Comparison of ENCODE assay signal across 8 cellular contexts in genomic region chr6:130018830-130019795, GRCh38. TPM values are rescaled to one million over a fixed set of nuclear protein-coding genes. Genes with fewer than 3 reads are reported as not detected.
DNase-seq lines count a peak whose midpoint lies in the region; ATAC-seq and TF ChIP-seq lines count a peak whose summit lies in the region.

No MANE protein-coding gene starts in this region.

- H3K36me3 ChIP-seq in Loucy (ENCODE audit: insufficient read depth, low read length) (no peaks in the 10 kb centered on the region), liver (ENCODE audit: control insufficient read depth in 4 of 4, insufficient read depth in 3 of 4, low read depth in 1 of 4, low read length in 3 of 4) (no peaks in the 10 kb centered on the region)

- peak overlapping the region; percentile 99 for H3K4me3 Mint-ChIP-seq in dendritic cell treated with granulocyte-macrophage colony-stimulating factor and Interleukin-4, amounts not matched to agents 40 ng/mL and 50 ng/mL, for 4 days

- H3K9me2 ChIP-seq in Loucy (replicated peaks; ENCODE audit: low read depth, low read length) = no peaks in the 10 kb centered on the region

- intact Hi-C loops in dendritic cell treated with granulocyte-macrophage colony-stimulating factor and Interleukin-4, amounts not matched to agents 40 ng/mL and 50 ng/mL, for 4 days (cut with micrococcal nuclease) = loop anchor here (5.0 to 10.0 kb wide), 2 partner anchors 82 to 254 kb away; no protein-coding TSS in a partner anchor

- ATAC-seq in GM21529 (IDR thresholded peaks at IDR 0.05; ENCODE audit: unreplicated experiment) = peak; percentile 35

- peak overlapping the region; percentile 88 for H2AFZ ChIP-seq in Loucy (ENCODE audit: low read length)

- no peaks in the 10 kb centered on the region for H3K9me3 ChIP-seq in Loucy (ENCODE audit: insufficient read depth, low read depth, low read length)
- no peaks in the 10 kb centered on the region for H3K9me3 ChIP-seq in liver (ENCODE audit: control insufficient read depth in 4 of 4, low read length in 3 of 4)

- H3K9me3 Mint-ChIP-seq in dendritic cell treated with granulocyte-macrophage colony-stimulating factor and Interleukin-4, amounts not matched to agents 40 ng/mL and 50 ng/mL, for 4 days = no peaks in the 10 kb centered on the region

- no peak for TF ChIP-seq CTCF in Loucy (conservative IDR thresholded peaks at IDR 0.05; ENCODE audit: low read length)
- no peak for TF ChIP-seq CTCF in liver (IDR thresholded peaks at IDR 0.05; ENCODE audit: low read depth, low read length, missing input control)

- DNase-seq in DMS53 (lab: John Stamatoyannopoulos, UW) = peak; percentile 74
- DNase-seq in activated CD4-positive, alpha-beta T cell treated with anti-CD3 and anti-CD28 coated beads for 4 hours = peak; percentile 32 to 45
- DNase-seq in stimulated activated CD8-positive, alpha-beta memory T cell treated with anti-CD3 and anti-CD28 coated beads, Interleukin-12 subunit alpha, Interleukin-12 subunit beta, amount 100 ng/mL, for 1 hour (ENCODE audit: low read depth) = peak; percentile 15
- DNase-seq in KG1 (lab: John Stamatoyannopoulos, UW) = no peak

- peak overlapping the region; percentile 86 for H3K4me3 ChIP-seq in Loucy (ENCODE audit: low read length, poor library complexity, severe bottlenecking)
- H3K4me3 ChIP-seq in liver (ENCODE audit: low read depth in 1 of 3, low read length in 3 of 3) = peak overlapping the region; percentile 62 to 99 (median 91)

- H3K4me1 Mint-ChIP-seq in dendritic cell treated with granulocyte-macrophage colony-stimulating factor and Interleukin-4, amounts not matched to agents 40 ng/mL and 50 ng/mL, for 4 days (ENCODE audit: low read depth) = peaks cover 10% of the 10 kb centered on the region

- H3K36me3 Mint-ChIP-seq in dendritic cell treated with granulocyte-macrophage colony-stimulating factor and Interleukin-4, amounts not matched to agents 40 ng/mL and 50 ng/mL, for 4 days (ENCODE audit: low read depth) = peaks cover 15% of the 10 kb centered on the region

- no peaks in the 10 kb centered on the region for H3K27me3 Mint-ChIP-seq in dendritic cell treated with granulocyte-macrophage colony-stimulating factor and Interleukin-4, amounts not matched to agents 40 ng/mL and 50 ng/mL, for 4 days

- H3K9ac ChIP-seq in Loucy (ENCODE audit: low read depth, low read length, poor library complexity, severe bottlenecking) (peak overlapping the region; percentile 81), liver (ENCODE audit: low read depth in 1 of 2, low read length in 2 of 2) (peak overlapping the region; percentile 62 to 91)

- H3F3A ChIP-seq in Loucy (ENCODE audit: low read depth) = no peaks in the 10 kb centered on the region

- H3K27me3 ChIP-seq in Loucy (ENCODE audit: insufficient read depth, low read length, poor library complexity, severe bottlenecking) (no peaks in the 10 kb centered on the region), liver (ENCODE audit: control insufficient read depth in 4 of 4, insufficient read depth in 4 of 4, low read length in 3 of 4) (no peaks in the 10 kb centered on the region)

- WGBS in liver = under 1% methylated on average over 110 of the region's 110 CpGs

- TF ChIP-seq RAD21 in liver (IDR thresholded peaks at IDR 0.05) = no peak

- H3K79me2 ChIP-seq in Loucy (ENCODE audit: insufficient read depth, low read length) = peaks cover 13% of the 10 kb centered on the region; the same call in 1 of the 2 replicates

- peak overlapping the region; percentile 81 to 88 for H3K27ac ChIP-seq in liver (ENCODE audit: low read depth in 1 of 2, low read length in 2 of 2)

- H3K27ac Mint-ChIP-seq in dendritic cell treated with granulocyte-macrophage colony-stimulating factor and Interleukin-4, amounts not matched to agents 40 ng/mL and 50 ng/mL, for 4 days = peak overlapping the region; percentile 79

- H3K4me1 ChIP-seq in Loucy (ENCODE audit: insufficient read depth, low read length, poor library complexity, severe bottlenecking) = peaks cover 5% of the 10 kb centered on the region
- H3K4me1 ChIP-seq in liver (ENCODE audit: control insufficient read depth in 4 of 4, insufficient read depth in 4 of 4, low read length in 3 of 4) = peaks cover 0 to 9% (median 5%) of the 10 kb centered on the region in 4 donors

- H4K20me1 ChIP-seq in Loucy (ENCODE audit: insufficient read depth, low read length, poor library complexity, severe bottlenecking) = no peaks in the 10 kb centered on the region

- H3K4me2 ChIP-seq in Loucy (ENCODE audit: low read depth, low read length, poor library complexity, severe bottlenecking) = peak overlapping the region; percentile 72

TF ChIP-seq in liver, 16 proteins besides CTCF, POLR2A, EP300 and RAD21:
- peak; percentile 48 for TF ChIP-seq YY1 (IDR thresholded peaks at IDR 0.05)
- TF ChIP-seq JUND (IDR thresholded peaks at IDR 0.05) = no peak

RNA-seq across cellular contexts. Expression of gene L3MBTL3, which starts 0.7 kb away (rescaled TPM):
- total RNA-seq in liver = 1 to 10 TPM; 4.6 to 9.2 TPM
- 1 to 10 TPM; 1.9 to 2.9 TPM for polyA plus RNA-seq in liver
